In genomic region chr12:109727039-109727723, GRCh38 we compare ENCODE assay signal across 11 cellular contexts. TPM values are rescaled to one million over a fixed set of nuclear protein-coding genes. Genes with fewer than 3 reads are reported as not detected.
DNase-seq lines count a peak whose midpoint lies in the region; FAIRE-seq and TF ChIP-seq lines count a peak whose summit lies in the region.
"Had no signal": no experiment of that assay in that cellular context is flagged by ENCODE, and none has a peak within 500 bp of the region (broad histone marks: within the 10 kb centered on the region; RNA-seq: fewer than 3 reads in every experiment).

No MANE protein-coding gene starts in this region.

- no peak for TF ChIP-seq CTCF in brain (conservative IDR thresholded peaks at IDR 0.05)

- peak overlapping the region in 4 of 5 experiments; percentile 40 to 67 (median 48) for H3K4me3 Mint-ChIP-seq in brain
- H3K4me3 Mint-ChIP-seq: natural killer cell treated with Interleukin-12 subunit alpha and Interleukin-12 subunit beta and Interleukin-15 and Interleukin-18, amount 100 ng/mL, for 72 hours had no signal

- peaks cover 0 to 7% of the 10 kb centered on the region in 2 donors for H3K4me1 ChIP-seq in small intestine (ENCODE audit: control insufficient read depth in 2 of 2, insufficient read depth in 1 of 2, low read depth in 1 of 2, low read length in 1 of 2)

- 30 to 61% (median 48%) methylated on average over 18 of the region's 18 CpGs for WGBS in small intestine, 3 donors

- no peak overlapping the region for H3K4me3 ChIP-seq in small intestine (ENCODE audit: low read depth in 1 of 2, low read length in 2 of 2)

- H3K27me3 Mint-ChIP-seq in brain, result peaks cover 6% of the 10 kb centered on the region
- H3K27me3 Mint-ChIP-seq: natural killer cell treated with Interleukin-12 subunit alpha and Interleukin-12 subunit beta and Interleukin-15 and Interleukin-18, amount 100 ng/mL, for 72 hours had no signal

- no peaks in the 10 kb centered on the region for H3K9me3 ChIP-seq in small intestine (ENCODE audit: control insufficient read depth, low read depth)

- H3K27me3 ChIP-seq in layer of hippocampus (ENCODE audit: control insufficient read depth, insufficient read depth, low read length), result no peaks in the 10 kb centered on the region
- H3K27me3 ChIP-seq in small intestine (ENCODE audit: control insufficient read depth in 2 of 2, insufficient read depth in 2 of 2, low read length in 2 of 2), result no peaks in the 10 kb centered on the region

- peak overlapping the region in 4 of 5 experiments; percentile 86 to 95 (median 92) for H3K27ac Mint-ChIP-seq in brain
- H3K27ac Mint-ChIP-seq: natural killer cell treated with Interleukin-12 subunit alpha and Interleukin-12 subunit beta and Interleukin-15 and Interleukin-18, amount 100 ng/mL, for 72 hours had no signal

- H3K36me3 Mint-ChIP-seq in brain, result no peaks in the 10 kb centered on the region
- H3K36me3 Mint-ChIP-seq: natural killer cell treated with Interleukin-12 subunit alpha and Interleukin-12 subunit beta and Interleukin-15 and Interleukin-18, amount 100 ng/mL, for 72 hours had no signal

- H3K9me3 Mint-ChIP-seq in brain, result peaks cover 0 to 3% (median 0%) of the 10 kb centered on the region in 5 experiments
- H3K9me3 Mint-ChIP-seq: natural killer cell treated with Interleukin-12 subunit alpha and Interleukin-12 subunit beta and Interleukin-15 and Interleukin-18, amount 100 ng/mL, for 72 hours had no signal

- H3K36me3 ChIP-seq in small intestine (ENCODE audit: control insufficient read depth in 2 of 2, insufficient read depth in 2 of 2, low read length in 2 of 2), result no peaks in the 10 kb centered on the region

- no peak for FAIRE-seq in small intestine (lab: Jason Lieb, UNC)
- FAIRE-seq: D721Med had no signal

- H3K27ac ChIP-seq in layer of hippocampus (ENCODE audit: low read depth, low read length), result peak overlapping the region; percentile 92
- no peak overlapping the region for H3K27ac ChIP-seq in small intestine (ENCODE audit: low read depth in 1 of 2, low read length in 1 of 2)

- DNase-seq in NCI-H2107 (lab: John Stamatoyannopoulos, UW), result peak; percentile 23
- DNase-seq in small intestine, result peak; percentile 61
- DNase-seq in NCI-H510A (lab: John Stamatoyannopoulos, UW), result no peak
- no peak for DNase-seq in stimulated activated CD4-positive, alpha-beta T cell treated with anti-CD3 and anti-CD28 coated beads, Interleukin-1b, Interleukin-23, amount 100 ng/mL, for 48 hours
- DNase-seq in cerebellar cortex (ENCODE audit: low spot score), result no peak
- DNase-seq: NCI-H1694 treated with DMSO at 0.1 percent for 48 hours; stimulated activated naive CD4-positive, alpha-beta T cell had no signal

- H3K4me1 Mint-ChIP-seq in brain, result peaks cover 98% of the 10 kb centered on the region

RNA-seq across cellular contexts. Expression of gene FAM222A, which starts 13.6 kb away (rescaled TPM):
- polyA plus RNA-seq in brain (ENCODE audit: insufficient read depth, low read depth, low replicate concordance), result 27.7 TPM
- 1 to 10 TPM; 1.6 to 7.5 (median 3.4) TPM for polyA plus RNA-seq in small intestine

Comparison
In these comparisons a context has a peak if more than half of its experiments do, and no peak if none do; other contexts are left out.
1. DNase-seq: peak in NCI-H2107 (single experiment) and small intestine (single experiment); none in NCI-H510A (single experiment), stimulated activated CD4-positive, alpha-beta T cell treated with anti-CD3 and anti-CD28 coated beads, Interleukin-1b, Interleukin-23, amount 100 ng/mL, for 48 hours (single experiment) and cerebellar cortex (single experiment).